8 cellular contexts compared by ENCODE assay signal in genomic region chr6:28104392-28105250, GRCh38. TPM values are rescaled to one million over a fixed set of nuclear protein-coding genes. Genes with fewer than 3 reads are reported as not detected.
DNase-seq lines count a peak whose midpoint lies in the region; ATAC-seq and TF ChIP-seq lines count a peak whose summit lies in the region.

No MANE protein-coding gene starts in this region.

- H3K4me3 ChIP-seq in adrenal gland (peak overlapping the region in 3 of 4 donors; percentile 63 to 89 (median 89)), upper lobe of right lung (peak overlapping the region; percentile 90)

- peak; percentile 84 for DNase-seq in NCI-H1105 treated with DMSO at 0.1 percent for 48 hours (lab: John Stamatoyannopoulos, UW)
- peak; percentile 71 to 78 for DNase-seq in SW 1271 (lab: John Stamatoyannopoulos, UW)
- DNase-seq in adrenal gland, result peak; percentile 75 to 86 (median 80)
- DNase-seq in left ventricle myocardium superior, result peak; percentile 89
- peak; percentile 68 for DNase-seq in progenitor cell of endocrine pancreas (ENCODE audit: low spot score, unreplicated experiment)
- peak; percentile 93 for DNase-seq in upper lobe of right lung

- TF ChIP-seq CTCF in GM12872 (IDR thresholded peaks at IDR 0.05; ENCODE audit: insufficient read depth, low read depth, low read length), result peak; percentile 69
- peak; percentile 67 to 81 (median 71) for TF ChIP-seq CTCF in adrenal gland (IDR thresholded peaks at IDR 0.05)
- peak; percentile 67 for TF ChIP-seq CTCF in progenitor cell of endocrine pancreas (IDR thresholded peaks at IDR 0.05; ENCODE audit: unreplicated experiment)
- peak; percentile 72 for TF ChIP-seq CTCF in upper lobe of right lung (IDR thresholded peaks at IDR 0.05)

- H3K4me1 ChIP-seq in adrenal gland (replicated peaks in 1 of 2) (no peaks in the 10 kb centered on the region), upper lobe of right lung (peaks cover 6% of the 10 kb centered on the region)

- H3K4me1 Mint-ChIP-seq in progenitor cell of endocrine pancreas (ENCODE audit: low read depth), result peaks cover 7% of the 10 kb centered on the region

- H3K27me3 ChIP-seq in adrenal gland (no peaks in the 10 kb centered on the region), upper lobe of right lung (no peaks in the 10 kb centered on the region)

- 1% methylated on average over 30 to 54 of the region's 54 CpGs for WGBS in adrenal gland, 4 donors

- peak; percentile 99 for ATAC-seq in HG02610 (IDR thresholded peaks at IDR 0.05; ENCODE audit: unreplicated experiment)
- ATAC-seq in left ventricle myocardium superior, result peak; percentile 100
- ATAC-seq in upper lobe of right lung, result peak; percentile 100

- peaks cover 13% of the 10 kb centered on the region for H3K9me3 Mint-ChIP-seq in progenitor cell of endocrine pancreas (ENCODE audit: low read depth)

- peaks cover 42% of the 10 kb centered on the region for H3K27me3 Mint-ChIP-seq in progenitor cell of endocrine pancreas

- intact Hi-C loops in adrenal gland (cut with DNase I), result no loop called here
- intact Hi-C loops in left ventricle myocardium superior (cut with micrococcal nuclease), result no loop called here
- intact Hi-C loops in upper lobe of right lung (cut with DNase I), result no loop called here

- H3K27ac Mint-ChIP-seq in progenitor cell of endocrine pancreas, result peak overlapping the region; percentile 92

- H3K36me3 Mint-ChIP-seq in progenitor cell of endocrine pancreas (ENCODE audit: insufficient read depth), result no peaks in the 10 kb centered on the region

- H3K4me3 Mint-ChIP-seq in progenitor cell of endocrine pancreas (ENCODE audit: low read depth), result peak overlapping the region; percentile 89

- TF ChIP-seq POLR2A in adrenal gland (IDR thresholded peaks at IDR 0.05), result peak; percentile 26 to 68

- H3K36me3 ChIP-seq in adrenal gland (replicated peaks in 1 of 2) (no peaks in the 10 kb centered on the region), upper lobe of right lung (no peaks in the 10 kb centered on the region)

- H3K27ac ChIP-seq in adrenal gland (peak overlapping the region; percentile 9 to 97 (median 82)), upper lobe of right lung (peak overlapping the region; percentile 89)

- no peaks in the 10 kb centered on the region for H3K9me3 ChIP-seq in adrenal gland (replicated peaks in 1 of 3)
- no peaks in the 10 kb centered on the region for H3K9me3 ChIP-seq in upper lobe of right lung

RNA-seq across cellular contexts. Expression of gene ZSCAN16, which starts 19.8 kb away (rescaled TPM):
- total RNA-seq in adrenal gland (1 to 10 TPM; 1.8 to 6.9 (median 4.2) TPM), left ventricle myocardium superior (2.2 TPM), progenitor cell of endocrine pancreas (19.6 and 20.2 TPM in 2 replicates), upper lobe of right lung (5.8 TPM)
- 1 to 10 TPM; 7.9 to 9.6 (median 8.3) TPM for polyA plus RNA-seq in adrenal gland

RNA-seq across cellular contexts. Expression of gene ZNF165, which starts 24.3 kb away (rescaled TPM):
- total RNA-seq in adrenal gland (1 to 10 TPM in 3 of 8 donors, under 1 TPM in 5; 0.56 to 3.9 (median 0.94) TPM), left ventricle myocardium superior (0.62 TPM), progenitor cell of endocrine pancreas (9.7 TPM in 2 replicates), upper lobe of right lung (2.3 TPM)
- polyA plus RNA-seq in adrenal gland, result 1 to 10 TPM in 1 of 3 donors, under 1 TPM in 2; 0.72 to 1.1 (median 0.98) TPM

RNA-seq across cellular contexts. Expression of gene ZKSCAN8, which starts 37.1 kb away (rescaled TPM):
- total RNA-seq in adrenal gland, result 10 to 100 TPM; 10.5 to 26.1 (median 19.7) TPM
- 10 to 100 TPM in 1 of 3 donors, 1 to 10 TPM in 2; 3.5 to 18.9 (median 5.0) TPM for polyA plus RNA-seq in adrenal gland
- 13.9 TPM for total RNA-seq in left ventricle myocardium superior
- total RNA-seq in progenitor cell of endocrine pancreas, result 45.2 and 47.6 TPM in 2 replicates
- 20.9 TPM for total RNA-seq in upper lobe of right lung

Comparison
In these comparisons a context has a peak if more than half of its experiments do, and no peak if none do; other contexts are left out.
1. Peak in every context shown above with its lines: DNase-seq, ATAC-seq, H3K4me3 ChIP-seq and H3K27ac ChIP-seq.